7 cellular contexts compared by ENCODE assay signal in the genomic region with DNA sequence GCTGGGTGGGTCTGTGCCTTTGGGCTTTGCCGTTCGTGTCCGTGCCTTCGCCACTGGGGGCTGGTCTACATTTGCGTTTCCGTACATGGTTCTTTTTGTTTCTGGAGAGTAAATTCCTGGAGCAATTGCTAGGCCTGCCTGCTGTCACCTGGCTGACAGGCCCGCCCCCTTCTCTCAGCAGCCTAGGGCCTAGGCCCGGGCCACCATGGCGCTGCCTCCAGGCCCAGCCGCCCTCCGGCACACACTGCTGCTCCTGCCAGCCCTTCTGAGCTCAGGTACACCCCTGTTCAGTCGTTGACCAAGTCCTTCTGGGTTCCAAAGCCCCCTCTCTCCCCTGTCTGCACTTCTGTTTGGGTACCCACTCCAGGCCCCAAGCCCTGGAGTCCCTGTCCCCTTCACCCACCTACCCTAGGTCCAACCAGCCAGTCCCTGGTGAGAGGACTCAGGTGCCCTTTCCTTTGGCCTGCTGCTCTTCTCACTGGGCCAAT. TPM values are rescaled to one million over a fixed set of nuclear protein-coding genes. Genes with fewer than 3 reads are reported as not detected.
A peak's percentile ranks its signal among the peaks of the same experiment; 100 is the strongest.
DNase-seq lines count a peak whose midpoint lies in the region; ATAC-seq and TF ChIP-seq lines count a peak whose summit lies in the region.

No MANE protein-coding gene starts in this region.

- peak overlapping the region; percentile 64 for H3K4me3 ChIP-seq in HEK293 (ENCODE audit: low read depth, low read length)
- peak overlapping the region; percentile 75 to 81 for H3K4me3 ChIP-seq in stomach smooth muscle (ENCODE audit: low read length in 2 of 2)

- POLR2A ChIA-PET in HEK293 (lab: Yijun Ruan, JAX) = no interaction called here

- H3K27ac ChIP-seq in HEK293 (ENCODE audit: extremely low read depth, low read depth, low read length) (peak overlapping the region; percentile 74; the same call in 1 of the 2 replicates), stomach smooth muscle (ENCODE audit: low read length) (peak overlapping the region; percentile 53)

- H3K27me3 ChIP-seq in stomach smooth muscle (ENCODE audit: control insufficient read depth in 1 of 2, insufficient read depth in 2 of 2, low read length in 2 of 2) = no peaks in the 10 kb centered on the region

- no peaks in the 10 kb centered on the region for H3K9me3 ChIP-seq in HEK293 (ENCODE audit: control insufficient read depth, insufficient read depth, low read depth, low read length)
- no peaks in the 10 kb centered on the region for H3K9me3 ChIP-seq in stomach smooth muscle (ENCODE audit: control insufficient read depth in 2 of 2, low read length in 2 of 2)

- DNase-seq in activated naive CD4-positive, alpha-beta T cell treated with anti-CD3 and anti-CD28 coated beads, Interleukin-2, amount 50 U/mL, for 72 hours (ENCODE audit: low spot score in 2 of 2) = peak in 1 of 2 donors; percentile 30
- DNase-seq in iPS-NIHi11 (ENCODE audit: low spot score) = peak; percentile 69
- DNase-seq in amniotic stem cell (lab: John Stamatoyannopoulos, UW) = no peak
- DNase-seq in NCI-H526 treated with DMSO at 0.1 percent for 48 hours (lab: John Stamatoyannopoulos, UW) = no peak
- DNase-seq in stimulated activated CD4-positive, alpha-beta T cell treated with anti-CD3 and anti-CD28 coated beads, Interleukin-4, amount 100 ng/mL, for 24 hours = no peak

- peak overlapping the region; percentile 52 to 71 for H3K9ac ChIP-seq in stomach smooth muscle (ENCODE audit: low read length in 2 of 2)

- H3K9me3 Mint-ChIP-seq in activated naive CD4-positive, alpha-beta T cell treated with anti-CD3 and anti-CD28 coated beads, Interleukin-2, amount 50 U/mL, for 72 hours = no peaks in the 10 kb centered on the region

- H3K4me1 ChIP-seq in HEK293 (ENCODE audit: control insufficient read depth, insufficient read depth, low read length) = no peaks in the 10 kb centered on the region
- H3K4me1 ChIP-seq in stomach smooth muscle (ENCODE audit: control insufficient read depth, insufficient read depth, low read length) = peaks cover 35% of the 10 kb centered on the region

- peak; percentile 56 for TF ChIP-seq CTCF in HEK293 (tag by site-specific recombination; IDR thresholded peaks at IDR 0.05)

- H3K36me3 ChIP-seq in HEK293 (ENCODE audit: control insufficient read depth in 2 of 2, insufficient read depth in 1 of 2, low read length in 2 of 2) = peaks cover 0 to 54% of the 10 kb centered on the region in 2 experiments; a peak in 1 of 3 replicates
- peaks cover 0 to 12% of the 10 kb centered on the region in 2 donors for H3K36me3 ChIP-seq in stomach smooth muscle (ENCODE audit: control insufficient read depth in 2 of 2, insufficient read depth in 2 of 2, low read length in 2 of 2)

- peak overlapping the region; percentile 18 to 92 for H3K27ac Mint-ChIP-seq in activated naive CD4-positive, alpha-beta T cell treated with anti-CD3 and anti-CD28 coated beads, Interleukin-2, amount 50 U/mL, for 72 hours

- peaks cover 0 to 7% of the 10 kb centered on the region in 2 donors for H3K36me3 Mint-ChIP-seq in activated naive CD4-positive, alpha-beta T cell treated with anti-CD3 and anti-CD28 coated beads, Interleukin-2, amount 50 U/mL, for 72 hours

- CTCF ChIA-PET in HEK293 (lab: Yijun Ruan, JAX) = no interaction called here

- peak; percentile 17 to 27 for ATAC-seq in activated naive CD4-positive, alpha-beta T cell treated with anti-CD3 and anti-CD28 coated beads, Interleukin-2, amount 50 U/mL, for 72 hours

TF ChIP-seq in HEK293, 187 proteins besides CTCF, POLR2A, EP300 and RAD21:
- TF ChIP-seq, protein P1, sequence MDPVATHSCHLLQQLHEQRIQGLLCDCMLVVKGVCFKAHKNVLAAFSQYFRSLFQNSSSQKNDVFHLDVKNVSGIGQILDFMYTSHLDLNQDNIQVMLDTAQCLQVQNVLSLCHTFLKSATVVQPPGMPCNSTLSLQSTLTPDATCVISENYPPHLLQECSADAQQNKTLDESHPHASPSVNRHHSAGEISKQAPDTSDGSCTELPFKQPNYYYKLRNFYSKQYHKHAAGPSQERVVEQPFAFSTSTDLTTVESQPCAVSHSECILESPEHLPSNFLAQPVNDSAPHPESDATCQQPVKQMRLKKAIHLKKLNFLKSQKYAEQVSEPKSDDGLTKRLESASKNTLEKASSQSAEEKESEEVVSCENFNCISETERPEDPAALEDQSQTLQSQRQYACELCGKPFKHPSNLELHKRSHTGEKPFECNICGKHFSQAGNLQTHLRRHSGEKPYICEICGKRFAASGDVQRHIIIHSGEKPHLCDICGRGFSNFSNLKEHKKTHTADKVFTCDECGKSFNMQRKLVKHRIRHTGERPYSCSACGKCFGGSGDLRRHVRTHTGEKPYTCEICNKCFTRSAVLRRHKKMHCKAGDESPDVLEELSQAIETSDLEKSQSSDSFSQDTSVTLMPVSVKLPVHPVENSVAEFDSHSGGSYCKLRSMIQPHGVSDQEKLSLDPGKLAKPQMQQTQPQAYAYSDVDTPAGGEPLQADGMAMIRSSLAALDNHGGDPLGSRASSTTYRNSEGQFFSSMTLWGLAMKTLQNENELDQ (tag by site-specific recombination; IDR thresholded peaks at IDR 0.05; ENCODE audit: low read depth) = no peak
- peak; percentile 99 for TF ChIP-seq ZNF335 (tag by site-specific recombination; conservative IDR thresholded peaks at IDR 0.05)

RNA-seq across cellular contexts. Expression of a gene that starts 0.6 kb away (rescaled TPM):
- 10 to 100 TPM in 1 of 2 donors, 1 to 10 TPM in 1; 9.4 to 20.5 TPM for total RNA-seq in activated naive CD4-positive, alpha-beta T cell treated with anti-CD3 and anti-CD28 coated beads, Interleukin-2, amount 50 U/mL, for 72 hours

RNA-seq across cellular contexts. Expression of a gene that starts 4.4 kb away (rescaled TPM):
- under 1 TPM; 0.52 to 0.93 TPM for total RNA-seq in activated naive CD4-positive, alpha-beta T cell treated with anti-CD3 and anti-CD28 coated beads, Interleukin-2, amount 50 U/mL, for 72 hours

RNA-seq across cellular contexts. Expression of a gene that starts 34.1 kb away (rescaled TPM):
- total RNA-seq in activated naive CD4-positive, alpha-beta T cell treated with anti-CD3 and anti-CD28 coated beads, Interleukin-2, amount 50 U/mL, for 72 hours = 10 to 100 TPM in 1 of 2 donors, 1 to 10 TPM in 1; 8.1 to 14.4 TPM

RNA-seq across cellular contexts. Expression of a gene that starts 40.6 kb away (rescaled TPM):
- 100 to 1,000 TPM; 134 to 180 TPM for total RNA-seq in activated naive CD4-positive, alpha-beta T cell treated with anti-CD3 and anti-CD28 coated beads, Interleukin-2, amount 50 U/mL, for 72 hours
